In genomic region chr1:201114245-201115131, GRCh38 we compare ENCODE assay signal across 8 cellular contexts. TPM values are rescaled to one million over a fixed set of nuclear protein-coding genes. Genes with fewer than 3 reads are reported as not detected.
DNase-seq lines count a peak whose midpoint lies in the region; ATAC-seq, FAIRE-seq and TF ChIP-seq lines count a peak whose summit lies in the region.

No MANE protein-coding gene starts in this region.

- peak overlapping the region; percentile 85 for H3K4me3 Mint-ChIP-seq in activated T-helper 1 cell treated with anti-CD3 and anti-CD28 coated beads, Interleukin-12 subunit alpha, Interleukin-12 subunit beta, Interleukin-2, Interleukin-4 antibody, amounts not matched to agents 30 ng/mL and 10 ng/mL and 1 ng/mL, durations not matched to agents 14 hours and 24 hours and 36 hours
- H3K4me3 Mint-ChIP-seq in naive thymus-derived CD4-positive, alpha-beta T cell: peak overlapping the region; percentile 86 to 94 (median 91)
- peak overlapping the region; percentile 86 for H3K4me3 Mint-ChIP-seq in stimulated activated effector memory CD8-positive, alpha-beta T cell treated with anti-CD3 and anti-CD28 coated beads, Interleukin-12 subunit alpha, Interleukin-12 subunit beta, amount 100 ng/mL, for 72 hours

- TF ChIP-seq CTCF in KMS-11 (conservative IDR thresholded peaks at IDR 0.05; ENCODE audit: low read depth, low read length) (peak; percentile 88), fibroblast of lung (conservative IDR thresholded peaks at IDR 0.05 in 1 of 2, IDR thresholded peaks at IDR 0.05 in 1 of 2; ENCODE audit: low read depth in 1 of 2, low read length in 2 of 2) (peak; percentile 87 to 88)

- CTCF ChIA-PET in naive thymus-derived CD4-positive, alpha-beta T cell (lab: Charles Lee): interaction anchor here (0.6 to 1.6 kb wide), 10 partner anchors 10 to 143 kb away, joined by 3 to 10 read pairs (median 4); no protein-coding TSS in a partner anchor

- DNase-seq in DMS 273 treated with DMSO at 0.1 percent for 48 hours (lab: John Stamatoyannopoulos, UW) (peak; percentile 89), RCC 7860 (ENCODE audit: low spot score) (peak; percentile 90), fibroblast of lung (ENCODE audit: low read depth in 2 of 2) (peak; percentile 84 to 85)
- peak; percentile 57 for DNase-seq in activated T-helper 1 cell treated with anti-CD3 and anti-CD28 coated beads, Interleukin-12 subunit alpha, Interleukin-12 subunit beta, Interleukin-2, Interleukin-4 antibody, amounts not matched to agents 30 ng/mL and 10 ng/mL and 1 ng/mL, durations not matched to agents 14 hours and 24 hours and 36 hours (ENCODE audit: low spot score)
- peak; percentile 58 to 78 (median 72) for DNase-seq in naive thymus-derived CD4-positive, alpha-beta T cell
- peak; percentile 70 to 90 for DNase-seq in stimulated activated effector memory CD8-positive, alpha-beta T cell treated with anti-CD3 and anti-CD28 coated beads, Interleukin-12 subunit alpha, Interleukin-12 subunit beta, amount 100 ng/mL, for 72 hours (ENCODE audit: low spot score in 2 of 2)

- intact Hi-C loops in activated T-helper 1 cell treated with anti-CD3 and anti-CD28 coated beads, Interleukin-12 subunit alpha, Interleukin-12 subunit beta, Interleukin-2, Interleukin-4 antibody, amounts not matched to agents 30 ng/mL and 10 ng/mL and 1 ng/mL, durations not matched to agents 14 hours and 24 hours and 36 hours (cut with micrococcal nuclease): loop anchor here (1.0 to 10.0 kb wide), 7 partner anchors 28 to 560 kb away; partner anchors contain the start of genes KIF14 and TMEM9
- intact Hi-C loops in naive thymus-derived CD4-positive, alpha-beta T cell (cut with micrococcal nuclease): loop anchor here (1.0 to 2.0 kb wide), 9 partner anchors 28 to 555 kb away; partner anchors contain the start of genes TMEM9 (in 2 of the 2), CSRP1 (in 1 of the 2) and KIF21B (in 1 of the 2)

- H3K9me3 Mint-ChIP-seq in activated T-helper 1 cell treated with anti-CD3 and anti-CD28 coated beads, Interleukin-12 subunit alpha, Interleukin-12 subunit beta, Interleukin-2, Interleukin-4 antibody, amounts not matched to agents 30 ng/mL and 10 ng/mL and 1 ng/mL, durations not matched to agents 14 hours and 24 hours and 36 hours: no peaks in the 10 kb centered on the region
- peaks cover 0 to 2% (median 0%) of the 10 kb centered on the region in 11 donors for H3K9me3 Mint-ChIP-seq in naive thymus-derived CD4-positive, alpha-beta T cell
- no peaks in the 10 kb centered on the region for H3K9me3 Mint-ChIP-seq in stimulated activated effector memory CD8-positive, alpha-beta T cell treated with anti-CD3 and anti-CD28 coated beads, Interleukin-12 subunit alpha, Interleukin-12 subunit beta, amount 100 ng/mL, for 72 hours

- H3K27me3 ChIP-seq in KMS-11 (ENCODE audit: insufficient read depth, low read depth): no peaks in the 10 kb centered on the region
- H3K27me3 ChIP-seq in fibroblast of lung (ENCODE audit: control insufficient read depth, insufficient read depth, low read length): peaks cover 25% of the 10 kb centered on the region
- H3K27me3 ChIP-seq in naive thymus-derived CD4-positive, alpha-beta T cell (ENCODE audit: control insufficient read depth in 2 of 2, insufficient read depth in 2 of 2, low read length in 2 of 2): no peaks in the 10 kb centered on the region

- no peaks in the 10 kb centered on the region for H3K36me3 Mint-ChIP-seq in activated T-helper 1 cell treated with anti-CD3 and anti-CD28 coated beads, Interleukin-12 subunit alpha, Interleukin-12 subunit beta, Interleukin-2, Interleukin-4 antibody, amounts not matched to agents 30 ng/mL and 10 ng/mL and 1 ng/mL, durations not matched to agents 14 hours and 24 hours and 36 hours (ENCODE audit: low read depth)
- peaks cover 0 to 4% (median 0%) of the 10 kb centered on the region in 5 donors for H3K36me3 Mint-ChIP-seq in naive thymus-derived CD4-positive, alpha-beta T cell
- H3K36me3 Mint-ChIP-seq in stimulated activated effector memory CD8-positive, alpha-beta T cell treated with anti-CD3 and anti-CD28 coated beads, Interleukin-12 subunit alpha, Interleukin-12 subunit beta, amount 100 ng/mL, for 72 hours: no peaks in the 10 kb centered on the region

- H3K4me3 ChIP-seq in KMS-11 (IDR thresholded peaks at IDR 0.05; ENCODE audit: insufficient read depth, low read depth, low read length) (peak overlapping the region; percentile 90), fibroblast of lung (replicated peaks in 1 of 4; ENCODE audit: control extremely low read depth in 1 of 4, insufficient read depth in 1 of 4, low read depth in 3 of 4, low read length in 4 of 4) (peak overlapping the region; percentile 41 to 63 (median 56))
- peak overlapping the region; percentile 85 for H3K4me3 ChIP-seq in naive thymus-derived CD4-positive, alpha-beta T cell (ENCODE audit: low read length)

- no peaks in the 10 kb centered on the region for H3K9me3 ChIP-seq in fibroblast of lung (ENCODE audit: control insufficient read depth, insufficient read depth, low read depth, low read length)
- no peaks in the 10 kb centered on the region for H3K9me3 ChIP-seq in naive thymus-derived CD4-positive, alpha-beta T cell (ENCODE audit: control insufficient read depth in 2 of 3, low read length in 3 of 3)

- H3K27me3 Mint-ChIP-seq in activated T-helper 1 cell treated with anti-CD3 and anti-CD28 coated beads, Interleukin-12 subunit alpha, Interleukin-12 subunit beta, Interleukin-2, Interleukin-4 antibody, amounts not matched to agents 30 ng/mL and 10 ng/mL and 1 ng/mL, durations not matched to agents 14 hours and 24 hours and 36 hours (ENCODE audit: insufficient read depth): peaks cover 35% of the 10 kb centered on the region
- peaks cover 0 to 43% (median 0%) of the 10 kb centered on the region in 5 donors for H3K27me3 Mint-ChIP-seq in naive thymus-derived CD4-positive, alpha-beta T cell

- H3K27ac ChIP-seq in KMS-11: 0 out of 2 replicates have a peak overlapping the region, but pooled peaks have one; percentile 19
- no peak overlapping the region for H3K27ac ChIP-seq in fibroblast of lung (ENCODE audit: insufficient read depth, low read length)
- H3K27ac ChIP-seq in naive thymus-derived CD4-positive, alpha-beta T cell (ENCODE audit: low read depth, low read length): peak overlapping the region; percentile 65

- peaks cover 5% of the 10 kb centered on the region for H3K4me1 ChIP-seq in KMS-11 (ENCODE audit: low read depth, poor library complexity, severe bottlenecking)
- H3K4me1 ChIP-seq in fibroblast of lung (ENCODE audit: control insufficient read depth, extremely low read depth, insufficient read depth, low read length): no peaks in the 10 kb centered on the region
- H3K4me1 ChIP-seq in naive thymus-derived CD4-positive, alpha-beta T cell (ENCODE audit: control insufficient read depth in 2 of 2, insufficient read depth in 2 of 2, low read length in 2 of 2): peaks cover 0 to 7% of the 10 kb centered on the region in 2 donors

- no peaks in the 10 kb centered on the region for H3K36me3 ChIP-seq in KMS-11 (ENCODE audit: insufficient read depth)
- H3K36me3 ChIP-seq in fibroblast of lung (ENCODE audit: control insufficient read depth, insufficient read depth, low read length): no peaks in the 10 kb centered on the region
- H3K36me3 ChIP-seq in naive thymus-derived CD4-positive, alpha-beta T cell (ENCODE audit: control insufficient read depth in 2 of 3, insufficient read depth in 3 of 3, low read length in 3 of 3): peaks cover 0 to 4% (median 0%) of the 10 kb centered on the region in 3 experiments

- ATAC-seq in GM21723 (IDR thresholded peaks at IDR 0.05; ENCODE audit: unreplicated experiment): peak; percentile 89
- peak; percentile 90 for ATAC-seq in naive thymus-derived CD4-positive, alpha-beta T cell
- peak; percentile 91 for ATAC-seq in stimulated activated effector memory CD8-positive, alpha-beta T cell treated with anti-CD3 and anti-CD28 coated beads, Interleukin-12 subunit alpha, Interleukin-12 subunit beta, amount 100 ng/mL, for 72 hours

- H2AFZ ChIP-seq in KMS-11 (ENCODE audit: low read depth) (peak overlapping the region; percentile 85), fibroblast of lung (ENCODE audit: low read length) (peak overlapping the region; percentile 85)

- H3K27ac Mint-ChIP-seq in activated T-helper 1 cell treated with anti-CD3 and anti-CD28 coated beads, Interleukin-12 subunit alpha, Interleukin-12 subunit beta, Interleukin-2, Interleukin-4 antibody, amounts not matched to agents 30 ng/mL and 10 ng/mL and 1 ng/mL, durations not matched to agents 14 hours and 24 hours and 36 hours: peak overlapping the region; percentile 48
- H3K27ac Mint-ChIP-seq in naive thymus-derived CD4-positive, alpha-beta T cell: peak overlapping the region in 8 of 9 donors; percentile 74 to 92 (median 82)
- H3K27ac Mint-ChIP-seq in stimulated activated effector memory CD8-positive, alpha-beta T cell treated with anti-CD3 and anti-CD28 coated beads, Interleukin-12 subunit alpha, Interleukin-12 subunit beta, amount 100 ng/mL, for 72 hours: peak overlapping the region; percentile 88

- POLR2A ChIA-PET in naive thymus-derived CD4-positive, alpha-beta T cell (lab: Charles Lee): interaction anchor here (0.7 to 2.5 kb wide), 7 partner anchors 29 to 1046 kb away, joined by 3 to 12 read pairs (median 3); partner anchors contain the start of genes PTPN7 and TMEM9

- peak; percentile 79 for FAIRE-seq in RCC 7860 (lab: Jason Lieb, UNC)

- H3K4me2 ChIP-seq in KMS-11 (peak overlapping the region; percentile 74), fibroblast of lung (ENCODE audit: extremely low read depth, insufficient read depth, low read length) (peak overlapping the region; percentile 75)

- H4K20me1 ChIP-seq in KMS-11 (ENCODE audit: insufficient read depth) (no peaks in the 10 kb centered on the region), fibroblast of lung (ENCODE audit: control insufficient read depth, extremely low read depth, insufficient read depth, low read length) (no peaks in the 10 kb centered on the region)

- H3K9ac ChIP-seq in KMS-11 (peak overlapping the region; percentile 65), fibroblast of lung (ENCODE audit: insufficient read depth, low read length) (peak overlapping the region; percentile 49)

- H3K4me1 Mint-ChIP-seq in activated T-helper 1 cell treated with anti-CD3 and anti-CD28 coated beads, Interleukin-12 subunit alpha, Interleukin-12 subunit beta, Interleukin-2, Interleukin-4 antibody, amounts not matched to agents 30 ng/mL and 10 ng/mL and 1 ng/mL, durations not matched to agents 14 hours and 24 hours and 36 hours (ENCODE audit: low read depth): no peaks in the 10 kb centered on the region
- peaks cover 1 to 23% (median 14%) of the 10 kb centered on the region in 7 donors for H3K4me1 Mint-ChIP-seq in naive thymus-derived CD4-positive, alpha-beta T cell
- H3K4me1 Mint-ChIP-seq in stimulated activated effector memory CD8-positive, alpha-beta T cell treated with anti-CD3 and anti-CD28 coated beads, Interleukin-12 subunit alpha, Interleukin-12 subunit beta, amount 100 ng/mL, for 72 hours: peaks cover 13% of the 10 kb centered on the region

- no peaks in the 10 kb centered on the region for H3K79me2 ChIP-seq in KMS-11 (ENCODE audit: insufficient read depth, low read depth)
- H3K79me2 ChIP-seq in fibroblast of lung (ENCODE audit: control insufficient read depth, insufficient read depth, low read length): no peaks in the 10 kb centered on the region

RNA-seq across cellular contexts. Expression of gene CACNA1S, which starts 2.3 kb away (rescaled TPM):
- total RNA-seq in activated T-helper 1 cell treated with anti-CD3 and anti-CD28 coated beads, Interleukin-12 subunit alpha, Interleukin-12 subunit beta, Interleukin-2, Interleukin-4 antibody, amounts not matched to agents 30 ng/mL and 10 ng/mL and 1 ng/mL, durations not matched to agents 14 hours and 24 hours and 36 hours: not detected in 2 replicates
- not detected in 2 replicates for total RNA-seq in fibroblast of lung
- polyA plus RNA-seq in fibroblast of lung: not detected in 2 replicates
- polyA plus RNA-seq in fibroblast of lung (2012): not detected in 2 replicates
- not detected in 2 replicates for polyA minus RNA-seq in fibroblast of lung (ENCODE audit: low replicate concordance)
- total RNA-seq in naive thymus-derived CD4-positive, alpha-beta T cell: not detected
- polyA plus RNA-seq in naive thymus-derived CD4-positive, alpha-beta T cell: not detected

RNA-seq across cellular contexts. Expression of gene ASCL5, which starts 12.5 kb away (rescaled TPM):
- total RNA-seq in activated T-helper 1 cell treated with anti-CD3 and anti-CD28 coated beads, Interleukin-12 subunit alpha, Interleukin-12 subunit beta, Interleukin-2, Interleukin-4 antibody, amounts not matched to agents 30 ng/mL and 10 ng/mL and 1 ng/mL, durations not matched to agents 14 hours and 24 hours and 36 hours: not detected in 2 replicates
- under 0.01 TPM in 1 of 2 replicates, not detected in the other for total RNA-seq in fibroblast of lung
- not detected in 2 replicates for polyA plus RNA-seq in fibroblast of lung
- polyA plus RNA-seq in fibroblast of lung (2012): not detected in 2 replicates
- polyA minus RNA-seq in fibroblast of lung (ENCODE audit: low replicate concordance): not detected in 2 replicates
- total RNA-seq in naive thymus-derived CD4-positive, alpha-beta T cell: under 1 TPM in 2 of 5 experiments, not detected in 3; 0.27 to 0.56 TPM
- polyA plus RNA-seq in naive thymus-derived CD4-positive, alpha-beta T cell: under 1 TPM; 0.08 to 0.15 TPM

RNA-seq across cellular contexts. Expression of gene TMEM9, which starts 39.8 kb away (rescaled TPM):
- 13.2 and 13.9 TPM in 2 replicates for total RNA-seq in activated T-helper 1 cell treated with anti-CD3 and anti-CD28 coated beads, Interleukin-12 subunit alpha, Interleukin-12 subunit beta, Interleukin-2, Interleukin-4 antibody, amounts not matched to agents 30 ng/mL and 10 ng/mL and 1 ng/mL, durations not matched to agents 14 hours and 24 hours and 36 hours
- 72.4 and 91.0 TPM in 2 replicates for total RNA-seq in fibroblast of lung
- polyA plus RNA-seq in fibroblast of lung: 55.5 and 58.2 TPM in 2 replicates
- polyA plus RNA-seq in fibroblast of lung (2012): 57.0 and 58.9 TPM in 2 replicates
- 187 and 226 TPM in 2 replicates for polyA minus RNA-seq in fibroblast of lung (ENCODE audit: low replicate concordance)
- total RNA-seq in naive thymus-derived CD4-positive, alpha-beta T cell: 10 to 100 TPM; 15.3 to 24.5 (median 16.7) TPM
- polyA plus RNA-seq in naive thymus-derived CD4-positive, alpha-beta T cell: 10 to 100 TPM; 32.1 to 56.4 TPM
